ENCODE assay signal across 17 cellular contexts in genomic region chr22:39401301-39401631, GRCh38. TPM values are rescaled to one million over a fixed set of nuclear protein-coding genes. Genes with fewer than 3 reads are reported as not detected.
DNase-seq lines count a peak whose midpoint lies in the region; ATAC-seq and TF ChIP-seq lines count a peak whose summit lies in the region.
"Had no signal": no experiment of that assay in that cellular context is flagged by ENCODE, and none has a peak within 500 bp of the region (broad histone marks: within the 10 kb centered on the region; RNA-seq: fewer than 3 reads in every experiment).

No MANE protein-coding gene starts in this region.

- TF ChIP-seq CTCF in activated B cell treated with CpG ODN at 0.5 μM for 24 hours (IDR thresholded peaks at IDR 0.05) (no peak), lower lobe of right lung (IDR thresholded peaks at IDR 0.05) (no peak)

- no peaks in the 10 kb centered on the region for H3K9me3 Mint-ChIP-seq in activated naive CD4-positive, alpha-beta T cell treated with anti-CD3 and anti-CD28 coated beads for 36 hours
- H3K9me3 Mint-ChIP-seq in activated B cell treated with CpG ODN at 0.5 μM for 24 hours: no peaks in the 10 kb centered on the region
- no peaks in the 10 kb centered on the region for H3K9me3 Mint-ChIP-seq in stimulated activated naive B cell treated with anti-CD40 and anti-IgM and Interleukin-4, amounts not matched to agents 10 μg/mL and 1 μg/mL and 100 μg/mL, for 72 hours

- no peak overlapping the region for H3K4me3 ChIP-seq in lower lobe of right lung

- no peaks in the 10 kb centered on the region for H3K27me3 ChIP-seq in lower lobe of right lung (ENCODE audit: low read depth)
- H3K27me3 ChIP-seq: left lung, upper lobe of left lung had no signal

- peaks cover 25% of the 10 kb centered on the region for H3K36me3 Mint-ChIP-seq in activated naive CD4-positive, alpha-beta T cell treated with anti-CD3 and anti-CD28 coated beads for 36 hours (ENCODE audit: low read depth)
- H3K36me3 Mint-ChIP-seq in activated B cell treated with CpG ODN at 0.5 μM for 24 hours (ENCODE audit: low read depth): peaks cover 23% of the 10 kb centered on the region
- H3K36me3 Mint-ChIP-seq in stimulated activated naive B cell treated with anti-CD40 and anti-IgM and Interleukin-4, amounts not matched to agents 10 μg/mL and 1 μg/mL and 100 μg/mL, for 72 hours: peaks cover 12 to 23% of the 10 kb centered on the region in 2 donors

- H3K4me3 Mint-ChIP-seq in activated naive CD4-positive, alpha-beta T cell treated with anti-CD3 and anti-CD28 coated beads for 36 hours: peak overlapping the region; percentile 83
- peak overlapping the region; percentile 90 for H3K4me3 Mint-ChIP-seq in activated B cell treated with CpG ODN at 0.5 μM for 24 hours
- peak overlapping the region; percentile 18 to 41 for H3K4me3 Mint-ChIP-seq in stimulated activated naive B cell treated with anti-CD40 and anti-IgM and Interleukin-4, amounts not matched to agents 10 μg/mL and 1 μg/mL and 100 μg/mL, for 72 hours

- peaks cover 18% of the 10 kb centered on the region for H3K36me3 ChIP-seq in lower lobe of right lung

- CTCF ChIA-PET in activated naive CD4-positive, alpha-beta T cell treated with anti-CD3 and anti-CD28 coated beads for 36 hours (lab: Charles Lee): interaction anchor here (0.6 to 1.4 kb wide), 2 partner anchors 37 to 95 kb away, joined by 3 to 4 read pairs; no protein-coding TSS in a partner anchor
- CTCF ChIA-PET in activated B cell treated with CpG ODN at 0.5 μM for 24 hours (lab: Charles Lee): interaction anchor here (0.9 kb wide), 1 partner anchor 115 kb away, joined by 3 read pairs; no protein-coding TSS in a partner anchor

- POLR2A ChIA-PET in activated B cell treated with CpG ODN at 0.5 μM for 24 hours (lab: Charles Lee): interaction anchor here (1.7 to 1.8 kb wide), 2 partner anchors 50 to 119 kb away, joined by 4 to 11 read pairs; partner anchors contain the start of gene ATF4

- ATAC-seq in activated B cell treated with CpG ODN at 0.5 μM for 24 hours (ENCODE audit: low read depth): no peak
- peak; percentile 42 for ATAC-seq in left lobe of liver
- no peak for ATAC-seq in stimulated activated naive B cell treated with anti-CD40 and anti-IgM and Interleukin-4, amounts not matched to agents 10 μg/mL and 1 μg/mL and 100 μg/mL, for 72 hours (replicated peaks)
- ATAC-seq in HG03571 (IDR thresholded peaks at IDR 0.05; ENCODE audit: unreplicated experiment): no peak
- no peak for ATAC-seq in HG02588 (IDR thresholded peaks at IDR 0.05; ENCODE audit: unreplicated experiment)
- ATAC-seq in lower lobe of right lung: no peak
- ATAC-seq: left lung had no signal

- H3K27me3 Mint-ChIP-seq in activated naive CD4-positive, alpha-beta T cell treated with anti-CD3 and anti-CD28 coated beads for 36 hours (ENCODE audit: low read depth): no peaks in the 10 kb centered on the region
- no peaks in the 10 kb centered on the region for H3K27me3 Mint-ChIP-seq in activated B cell treated with CpG ODN at 0.5 μM for 24 hours
- no peaks in the 10 kb centered on the region for H3K27me3 Mint-ChIP-seq in stimulated activated naive B cell treated with anti-CD40 and anti-IgM and Interleukin-4, amounts not matched to agents 10 μg/mL and 1 μg/mL and 100 μg/mL, for 72 hours

- H3K4me1 ChIP-seq in lower lobe of right lung: peaks cover 24% of the 10 kb centered on the region

- intact Hi-C loops in activated naive CD4-positive, alpha-beta T cell treated with anti-CD3 and anti-CD28 coated beads for 36 hours (cut with micrococcal nuclease): loop anchor here (10.0 kb wide), 1 partner anchor 554 kb away; no protein-coding TSS in a partner anchor
- intact Hi-C loops in activated B cell treated with CpG ODN at 0.5 μM for 24 hours (cut with micrococcal nuclease): no loop called here
- intact Hi-C loops in lower lobe of right lung (cut with DNase I): no loop called here

- no peak for DNase-seq in activated naive CD4-positive, alpha-beta T cell treated with anti-CD3 and anti-CD28 coated beads for 36 hours
- DNase-seq in activated naive CD4-positive, alpha-beta T cell (lab: John Stamatoyannopoulos, UW): no peak
- DNase-seq in activated B cell treated with CpG ODN at 0.5 μM for 24 hours: no peak
- no peak for DNase-seq in left lobe of liver (ENCODE audit: low spot score)
- DNase-seq in stimulated activated naive B cell treated with anti-CD40 and anti-IgM and Interleukin-4, amounts not matched to agents 10 μg/mL and 1 μg/mL and 100 μg/mL, for 72 hours: no peak
- no peak for DNase-seq in lower lobe of right lung
- DNase-seq: activated CD4-positive, alpha-beta T cell treated with anti-CD3 and anti-CD28 coated beads for 1 hour; DMS79; erythroblast; NCI-H1092; NCI-H345; occipital lobe; OCI-M1; upper lobe of left lung had no signal

- no peak overlapping the region for H3K27ac ChIP-seq in lower lobe of right lung
- H3K27ac ChIP-seq: left lung, upper lobe of left lung had no signal

- no peaks in the 10 kb centered on the region for H3K9me3 ChIP-seq in lower lobe of right lung
- H3K9me3 ChIP-seq: left lung, upper lobe of left lung had no signal

- peaks cover 38% of the 10 kb centered on the region for H3K4me1 Mint-ChIP-seq in activated naive CD4-positive, alpha-beta T cell treated with anti-CD3 and anti-CD28 coated beads for 36 hours (ENCODE audit: low read depth)
- peaks cover 23% of the 10 kb centered on the region for H3K4me1 Mint-ChIP-seq in activated B cell treated with CpG ODN at 0.5 μM for 24 hours
- peaks cover 25 to 35% of the 10 kb centered on the region in 2 donors for H3K4me1 Mint-ChIP-seq in stimulated activated naive B cell treated with anti-CD40 and anti-IgM and Interleukin-4, amounts not matched to agents 10 μg/mL and 1 μg/mL and 100 μg/mL, for 72 hours

- no peak overlapping the region for H3K27ac Mint-ChIP-seq in activated naive CD4-positive, alpha-beta T cell treated with anti-CD3 and anti-CD28 coated beads for 36 hours
- H3K27ac Mint-ChIP-seq in activated B cell treated with CpG ODN at 0.5 μM for 24 hours: no peak overlapping the region
- no peak overlapping the region for H3K27ac Mint-ChIP-seq in stimulated activated naive B cell treated with anti-CD40 and anti-IgM and Interleukin-4, amounts not matched to agents 10 μg/mL and 1 μg/mL and 100 μg/mL, for 72 hours

RNA-seq across cellular contexts. Expression of gene TAB1, which starts 1.7 kb away (rescaled TPM):
- total RNA-seq in activated naive CD4-positive, alpha-beta T cell treated with anti-CD3 and anti-CD28 coated beads for 36 hours: 10 to 100 TPM; 15.2 to 17.7 TPM
- total RNA-seq in activated B cell treated with CpG ODN at 0.5 μM for 24 hours: 29.4 and 37.4 TPM in 2 replicates
- total RNA-seq in left lobe of liver: 14.8 TPM
- total RNA-seq in lower lobe of right lung: 27.2 TPM

RNA-seq across cellular contexts. Expression of gene SYNGR1, which starts 51.5 kb away (rescaled TPM):
- total RNA-seq in activated naive CD4-positive, alpha-beta T cell treated with anti-CD3 and anti-CD28 coated beads for 36 hours: under 1 TPM; 0.27 to 0.29 TPM
- total RNA-seq in activated B cell treated with CpG ODN at 0.5 μM for 24 hours: 10.0 and 11.4 TPM in 2 replicates
- total RNA-seq in left lobe of liver: 2.9 TPM
- total RNA-seq in lower lobe of right lung: 13.4 TPM

RNA-seq across cellular contexts. Expression of gene MGAT3, which starts 55.5 kb away (rescaled TPM):
- total RNA-seq in activated naive CD4-positive, alpha-beta T cell treated with anti-CD3 and anti-CD28 coated beads for 36 hours: under 1 TPM; 0.40 to 0.62 TPM
- total RNA-seq in activated B cell treated with CpG ODN at 0.5 μM for 24 hours (41.5 and 43.4 TPM in 2 replicates), left lobe of liver (0.13 TPM), lower lobe of right lung (41.5 TPM)

Comparison
In these comparisons a context has a peak if more than half of its experiments do, and no peak if none do; other contexts are left out.
1. H3K4me3 Mint-ChIP-seq: peak in every context shown above with its lines; median percentile 90 in activated B cell treated with CpG ODN at 0.5 μM for 24 hours; 83 in activated naive CD4-positive, alpha-beta T cell treated with anti-CD3 and anti-CD28 coated beads for 36 hours; 30 in stimulated activated naive B cell treated with anti-CD40 and anti-IgM and Interleukin-4, amounts not matched to agents 10 μg/mL and 1 μg/mL and 100 μg/mL, for 72 hours.
2. RNA of gene MGAT3, which starts 55.5 kb away (total RNA-seq): 41.5 to 43.4 TPM in activated B cell treated with CpG ODN at 0.5 μM for 24 hours and 41.5 TPM in lower lobe of right lung (single experiment); 0.40 to 0.62 TPM in activated naive CD4-positive, alpha-beta T cell treated with anti-CD3 and anti-CD28 coated beads for 36 hours and 0.13 TPM in left lobe of liver (single experiment); every median in the first group is over 10 times any median in the second.